In the genomic region with DNA sequence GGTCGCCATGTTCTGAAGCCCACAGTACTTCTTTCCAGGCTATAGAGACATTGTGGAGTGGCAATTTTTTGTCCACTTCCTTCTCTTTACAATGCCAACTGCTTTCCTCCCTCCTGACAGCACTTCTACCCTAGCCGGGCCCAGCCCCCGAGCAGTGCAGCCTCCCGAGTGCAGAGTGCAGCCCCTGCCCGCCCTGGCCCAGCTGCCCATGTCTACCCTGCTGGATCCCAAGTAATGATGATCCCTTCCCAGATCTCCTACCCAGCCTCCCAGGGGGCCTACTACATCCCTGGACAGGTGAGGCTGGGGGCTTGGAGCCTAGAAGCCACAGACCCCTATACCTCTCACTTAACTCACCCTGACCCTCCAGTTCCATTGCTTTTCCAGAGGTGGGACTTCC, we compare ENCODE assay signal across 9 cellular contexts. TPM values are rescaled to one million over a fixed set of nuclear protein-coding genes. Genes with fewer than 3 reads are reported as not detected.
DNase-seq lines count a peak whose midpoint lies in the region; ATAC-seq and TF ChIP-seq lines count a peak whose summit lies in the region.
"Had no signal": no experiment of that assay in that cellular context is flagged by ENCODE, and none has a peak within 500 bp of the region (broad histone marks: within the 10 kb centered on the region; RNA-seq: fewer than 3 reads in every experiment).

No MANE protein-coding gene starts in this region.

- no peak for DNase-seq in T-helper 1 cell
- no peak for DNase-seq in activated CD4-positive, alpha-beta memory T cell treated with anti-CD3 and anti-CD28 coated beads for 36 hours
- DNase-seq in fibroblast of the aortic adventitia (ENCODE audit: low read depth), result no peak
- no peak for DNase-seq in NCI-H2029 treated with DMSO at 0.1 percent for 48 hours (lab: John Stamatoyannopoulos, UW)
- no peak for DNase-seq in HT-29 (ENCODE audit: low spot score)
- DNase-seq: NCI-H345 had no signal

- POLR2A ChIA-PET in activated CD4-positive, alpha-beta memory T cell treated with anti-CD3 and anti-CD28 coated beads for 36 hours (lab: Charles Lee), result no interaction called here

- CTCF ChIA-PET in activated CD4-positive, alpha-beta memory T cell treated with anti-CD3 and anti-CD28 coated beads for 36 hours (lab: Charles Lee), result no interaction called here

- no peak for ATAC-seq in stimulated activated memory B cell treated with anti-CD40 and anti-IgM and Interleukin-4, amounts not matched to agents 10 μg/mL and 1 μg/mL and 100 μg/mL, for 72 hours
- ATAC-seq in GM21576 (IDR thresholded peaks at IDR 0.05; ENCODE audit: unreplicated experiment), result no peak

- peak overlapping the region; percentile 62 for H3K27ac Mint-ChIP-seq in T-helper 1 cell treated with Interleukin-12 subunit alpha and Interleukin-12 subunit beta and Interleukin-4 antibody, amounts not matched to agents 30 μg/mL and 1 μg/mL, for 36 hours
- peak overlapping the region; percentile 93 for H3K27ac Mint-ChIP-seq in activated CD4-positive, alpha-beta memory T cell treated with anti-CD3 and anti-CD28 coated beads for 36 hours
- peak overlapping the region; percentile 18 for H3K27ac Mint-ChIP-seq in stimulated activated memory B cell treated with anti-CD40 and anti-IgM and Interleukin-4, amounts not matched to agents 10 μg/mL and 1 μg/mL and 100 μg/mL, for 72 hours

- no peaks in the 10 kb centered on the region for H3K9me3 Mint-ChIP-seq in T-helper 1 cell treated with Interleukin-12 subunit alpha and Interleukin-12 subunit beta and Interleukin-4 antibody, amounts not matched to agents 30 μg/mL and 1 μg/mL, for 36 hours
- no peaks in the 10 kb centered on the region for H3K9me3 Mint-ChIP-seq in activated CD4-positive, alpha-beta memory T cell treated with anti-CD3 and anti-CD28 coated beads for 36 hours
- H3K9me3 Mint-ChIP-seq in stimulated activated memory B cell treated with anti-CD40 and anti-IgM and Interleukin-4, amounts not matched to agents 10 μg/mL and 1 μg/mL and 100 μg/mL, for 72 hours, result no peaks in the 10 kb centered on the region

- TF ChIP-seq CTCF in fibroblast of the aortic adventitia (IDR thresholded peaks at IDR 0.05; ENCODE audit: insufficient read depth, low read length), result no peak

- intact Hi-C loops in activated CD4-positive, alpha-beta memory T cell treated with anti-CD3 and anti-CD28 coated beads for 36 hours (cut with micrococcal nuclease), result no loop called here

- H3K4me3 ChIP-seq in fibroblast of the aortic adventitia (ENCODE audit: low read depth, low read length), result peak overlapping the region; percentile 89

- H3K4me3 Mint-ChIP-seq in T-helper 1 cell treated with Interleukin-12 subunit alpha and Interleukin-12 subunit beta and Interleukin-4 antibody, amounts not matched to agents 30 μg/mL and 1 μg/mL, for 36 hours, result peak overlapping the region; percentile 30
- H3K4me3 Mint-ChIP-seq in activated CD4-positive, alpha-beta memory T cell treated with anti-CD3 and anti-CD28 coated beads for 36 hours, result peak overlapping the region; percentile 86
- peak overlapping the region; percentile 5 for H3K4me3 Mint-ChIP-seq in stimulated activated memory B cell treated with anti-CD40 and anti-IgM and Interleukin-4, amounts not matched to agents 10 μg/mL and 1 μg/mL and 100 μg/mL, for 72 hours

- H3K27me3 Mint-ChIP-seq in T-helper 1 cell treated with Interleukin-12 subunit alpha and Interleukin-12 subunit beta and Interleukin-4 antibody, amounts not matched to agents 30 μg/mL and 1 μg/mL, for 36 hours (ENCODE audit: low read depth), result no peaks in the 10 kb centered on the region
- no peaks in the 10 kb centered on the region for H3K27me3 Mint-ChIP-seq in activated CD4-positive, alpha-beta memory T cell treated with anti-CD3 and anti-CD28 coated beads for 36 hours
- no peaks in the 10 kb centered on the region for H3K27me3 Mint-ChIP-seq in stimulated activated memory B cell treated with anti-CD40 and anti-IgM and Interleukin-4, amounts not matched to agents 10 μg/mL and 1 μg/mL and 100 μg/mL, for 72 hours

- H3K4me1 Mint-ChIP-seq in T-helper 1 cell treated with Interleukin-12 subunit alpha and Interleukin-12 subunit beta and Interleukin-4 antibody, amounts not matched to agents 30 μg/mL and 1 μg/mL, for 36 hours (ENCODE audit: low read depth), result peaks cover 26% of the 10 kb centered on the region
- H3K4me1 Mint-ChIP-seq in activated CD4-positive, alpha-beta memory T cell treated with anti-CD3 and anti-CD28 coated beads for 36 hours (ENCODE audit: low read depth), result peaks cover 38% of the 10 kb centered on the region
- H3K4me1 Mint-ChIP-seq in stimulated activated memory B cell treated with anti-CD40 and anti-IgM and Interleukin-4, amounts not matched to agents 10 μg/mL and 1 μg/mL and 100 μg/mL, for 72 hours, result peaks cover 49% of the 10 kb centered on the region

- H3K36me3 Mint-ChIP-seq in T-helper 1 cell treated with Interleukin-12 subunit alpha and Interleukin-12 subunit beta and Interleukin-4 antibody, amounts not matched to agents 30 μg/mL and 1 μg/mL, for 36 hours (ENCODE audit: low read depth), result peaks cover 31% of the 10 kb centered on the region
- peaks cover 48% of the 10 kb centered on the region for H3K36me3 Mint-ChIP-seq in activated CD4-positive, alpha-beta memory T cell treated with anti-CD3 and anti-CD28 coated beads for 36 hours
- H3K36me3 Mint-ChIP-seq in stimulated activated memory B cell treated with anti-CD40 and anti-IgM and Interleukin-4, amounts not matched to agents 10 μg/mL and 1 μg/mL and 100 μg/mL, for 72 hours, result peaks cover 46% of the 10 kb centered on the region

RNA-seq across cellular contexts. Expression of a gene that starts 2.8 kb away (rescaled TPM):
- 100 to 1,000 TPM; 410 to 432 TPM for total RNA-seq in activated CD4-positive, alpha-beta memory T cell treated with anti-CD3 and anti-CD28 coated beads for 36 hours
- total RNA-seq in fibroblast of the aortic adventitia (ENCODE audit: low replicate concordance), result 234 and 292 TPM in 2 replicates
- total RNA-seq in HT-29 (2014; rRNA removed; shearing (Covaris generic)), result 494 and 497 TPM in 2 replicates

RNA-seq across cellular contexts. Expression of a gene that starts 18.2 kb away (rescaled TPM):
- total RNA-seq in activated CD4-positive, alpha-beta memory T cell treated with anti-CD3 and anti-CD28 coated beads for 36 hours, result 100 to 1,000 TPM; 246 to 257 TPM
- total RNA-seq in fibroblast of the aortic adventitia (ENCODE audit: low replicate concordance), result 129 and 333 TPM in 2 replicates
- 306 and 330 TPM in 2 replicates for total RNA-seq in HT-29 (2014; rRNA removed; shearing (Covaris generic))

RNA-seq across cellular contexts. Expression of a gene that starts 20.2 kb away (rescaled TPM):
- total RNA-seq in activated CD4-positive, alpha-beta memory T cell treated with anti-CD3 and anti-CD28 coated beads for 36 hours, result 1 to 10 TPM; 7.0 to 8.9 TPM
- total RNA-seq in fibroblast of the aortic adventitia (ENCODE audit: low replicate concordance), result 14.0 and 19.1 TPM in 2 replicates
- total RNA-seq in HT-29 (2014; rRNA removed; shearing (Covaris generic)), result 21.4 and 26.6 TPM in 2 replicates

RNA-seq across cellular contexts. Expression of a gene that starts 41.4 kb away (rescaled TPM):
- not detected for total RNA-seq in activated CD4-positive, alpha-beta memory T cell treated with anti-CD3 and anti-CD28 coated beads for 36 hours
- total RNA-seq in fibroblast of the aortic adventitia (ENCODE audit: low replicate concordance), result not detected in 2 replicates
- not detected in 2 replicates for total RNA-seq in HT-29 (2014; rRNA removed; shearing (Covaris generic))

RNA-seq across cellular contexts. Expression of a gene that starts 44.2 kb away (rescaled TPM):
- total RNA-seq in activated CD4-positive, alpha-beta memory T cell treated with anti-CD3 and anti-CD28 coated beads for 36 hours, result 1 to 10 TPM; 3.2 to 3.7 TPM
- 5.9 and 6.2 TPM in 2 replicates for total RNA-seq in fibroblast of the aortic adventitia (ENCODE audit: low replicate concordance)
- total RNA-seq in HT-29 (2014; rRNA removed; shearing (Covaris generic)), result 59.4 and 64.0 TPM in 2 replicates

Comparison
In these comparisons a context has a peak if more than half of its experiments do, and no peak if none do; other contexts are left out.
1. H3K27ac Mint-ChIP-seq: peak in every context shown above with its lines; median percentile 93 in activated CD4-positive, alpha-beta memory T cell treated with anti-CD3 and anti-CD28 coated beads for 36 hours; 62 in T-helper 1 cell treated with Interleukin-12 subunit alpha and Interleukin-12 subunit beta and Interleukin-4 antibody, amounts not matched to agents 30 μg/mL and 1 μg/mL, for 36 hours; 18 in stimulated activated memory B cell treated with anti-CD40 and anti-IgM and Interleukin-4, amounts not matched to agents 10 μg/mL and 1 μg/mL and 100 μg/mL, for 72 hours.
2. H3K4me3 Mint-ChIP-seq: peak in every context shown above with its lines; median percentile 86 in activated CD4-positive, alpha-beta memory T cell treated with anti-CD3 and anti-CD28 coated beads for 36 hours; 30 in T-helper 1 cell treated with Interleukin-12 subunit alpha and Interleukin-12 subunit beta and Interleukin-4 antibody, amounts not matched to agents 30 μg/mL and 1 μg/mL, for 36 hours; 5 in stimulated activated memory B cell treated with anti-CD40 and anti-IgM and Interleukin-4, amounts not matched to agents 10 μg/mL and 1 μg/mL and 100 μg/mL, for 72 hours.